Comparison of ENCODE assay signal across 2 cellular contexts in the genomic region with DNA sequence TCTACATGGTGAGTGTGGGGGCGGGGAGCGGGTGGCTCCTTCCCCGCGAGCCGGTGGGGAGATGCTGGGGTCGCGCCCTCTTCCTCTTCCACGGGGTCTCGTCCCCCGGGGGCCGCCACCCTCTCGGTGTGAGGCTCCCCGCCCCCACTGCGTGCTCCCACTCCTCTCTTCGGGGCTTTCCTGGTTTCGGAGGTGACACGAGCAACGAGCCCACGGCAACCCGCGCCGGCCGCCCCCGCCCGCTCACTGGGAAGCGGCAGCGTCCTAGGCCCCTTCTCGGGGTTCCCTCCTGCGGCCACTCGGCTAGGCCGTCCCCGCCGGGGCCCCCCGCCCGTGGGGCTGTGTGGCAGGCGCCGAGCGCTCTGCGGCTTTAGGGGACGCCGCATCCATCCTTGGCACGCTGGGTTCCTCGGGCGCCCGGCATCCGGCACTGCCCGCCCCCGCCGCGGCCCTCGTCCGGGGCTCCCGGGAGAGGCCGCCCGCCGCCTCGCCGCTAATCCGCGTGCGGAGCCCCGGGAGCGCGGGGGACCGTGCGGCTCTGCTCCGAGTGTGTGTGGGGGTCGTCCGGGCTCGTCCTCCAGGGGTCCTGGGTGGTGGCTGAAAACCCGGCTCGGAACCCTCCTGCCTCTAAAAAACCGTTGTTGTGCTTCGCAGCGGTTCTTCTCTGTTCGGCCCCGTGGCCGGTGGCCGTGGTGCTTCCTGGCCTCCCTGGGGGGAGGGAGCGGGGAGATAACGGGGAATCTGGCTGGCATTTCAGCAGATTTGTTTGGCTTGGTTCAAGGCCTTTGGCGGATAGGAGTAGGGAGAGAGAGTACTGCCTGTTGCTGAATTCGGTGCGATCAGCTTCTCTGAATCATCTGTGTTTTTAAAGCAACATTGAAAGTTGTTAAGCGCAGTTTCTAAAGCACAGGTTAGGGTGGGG.
TF ChIP-seq lines count a peak whose summit lies in the region.

No MANE protein-coding gene starts in this region.

TF ChIP-seq in GM12891, 5 proteins besides CTCF, POLR2A, EP300 and RAD21 (continued from another document):
- TF ChIP-seq POLR2AphosphoS5 (IDR thresholded peaks at IDR 0.05; ENCODE audit: low read depth, low read length) (no peak; the same call in 1 of the 2 replicates), PAX5 (IDR thresholded peaks at IDR 0.05; ENCODE audit: insufficient read depth, low read length, severe bottlenecking) (no peak)

TF ChIP-seq in HCT116, 20 proteins besides CTCF, POLR2A, EP300 and RAD21 (continued from another document):
- TF ChIP-seq, protein P1, sequence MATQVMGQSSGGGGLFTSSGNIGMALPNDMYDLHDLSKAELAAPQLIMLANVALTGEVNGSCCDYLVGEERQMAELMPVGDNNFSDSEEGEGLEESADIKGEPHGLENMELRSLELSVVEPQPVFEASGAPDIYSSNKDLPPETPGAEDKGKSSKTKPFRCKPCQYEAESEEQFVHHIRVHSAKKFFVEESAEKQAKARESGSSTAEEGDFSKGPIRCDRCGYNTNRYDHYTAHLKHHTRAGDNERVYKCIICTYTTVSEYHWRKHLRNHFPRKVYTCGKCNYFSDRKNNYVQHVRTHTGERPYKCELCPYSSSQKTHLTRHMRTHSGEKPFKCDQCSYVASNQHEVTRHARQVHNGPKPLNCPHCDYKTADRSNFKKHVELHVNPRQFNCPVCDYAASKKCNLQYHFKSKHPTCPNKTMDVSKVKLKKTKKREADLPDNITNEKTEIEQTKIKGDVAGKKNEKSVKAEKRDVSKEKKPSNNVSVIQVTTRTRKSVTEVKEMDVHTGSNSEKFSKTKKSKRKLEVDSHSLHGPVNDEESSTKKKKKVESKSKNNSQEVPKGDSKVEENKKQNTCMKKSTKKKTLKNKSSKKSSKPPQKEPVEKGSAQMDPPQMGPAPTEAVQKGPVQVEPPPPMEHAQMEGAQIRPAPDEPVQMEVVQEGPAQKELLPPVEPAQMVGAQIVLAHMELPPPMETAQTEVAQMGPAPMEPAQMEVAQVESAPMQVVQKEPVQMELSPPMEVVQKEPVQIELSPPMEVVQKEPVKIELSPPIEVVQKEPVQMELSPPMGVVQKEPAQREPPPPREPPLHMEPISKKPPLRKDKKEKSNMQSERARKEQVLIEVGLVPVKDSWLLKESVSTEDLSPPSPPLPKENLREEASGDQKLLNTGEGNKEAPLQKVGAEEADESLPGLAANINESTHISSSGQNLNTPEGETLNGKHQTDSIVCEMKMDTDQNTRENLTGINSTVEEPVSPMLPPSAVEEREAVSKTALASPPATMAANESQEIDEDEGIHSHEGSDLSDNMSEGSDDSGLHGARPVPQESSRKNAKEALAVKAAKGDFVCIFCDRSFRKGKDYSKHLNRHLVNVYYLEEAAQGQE (IDR thresholded peaks at IDR 0.05; ENCODE audit: low read depth) = no peak
- peak; percentile 71 for TF ChIP-seq ZFX (IDR thresholded peaks at IDR 0.05)
- peak; percentile 66; the same call in 1 of the 2 replicates for TF ChIP-seq EGR1 (IDR thresholded peaks at IDR 0.05; ENCODE audit: low read depth)
- no peak for TF ChIP-seq POLR2AphosphoS5 (IDR thresholded peaks at IDR 0.05; ENCODE audit: low read depth, low read length)
- TF ChIP-seq JUND (IDR thresholded peaks at IDR 0.05) = no peak
